Comparison of ENCODE assay signal across 1 cellular context in genomic region chr10:5575482-5576153, GRCh38.
TF ChIP-seq lines count a peak whose summit lies in the region.

No MANE protein-coding gene starts in this region.

TF ChIP-seq in GM23338, 12 proteins besides CTCF, POLR2A, EP300 and RAD21 (continued from another document):
- TF ChIP-seq, protein P1, sequence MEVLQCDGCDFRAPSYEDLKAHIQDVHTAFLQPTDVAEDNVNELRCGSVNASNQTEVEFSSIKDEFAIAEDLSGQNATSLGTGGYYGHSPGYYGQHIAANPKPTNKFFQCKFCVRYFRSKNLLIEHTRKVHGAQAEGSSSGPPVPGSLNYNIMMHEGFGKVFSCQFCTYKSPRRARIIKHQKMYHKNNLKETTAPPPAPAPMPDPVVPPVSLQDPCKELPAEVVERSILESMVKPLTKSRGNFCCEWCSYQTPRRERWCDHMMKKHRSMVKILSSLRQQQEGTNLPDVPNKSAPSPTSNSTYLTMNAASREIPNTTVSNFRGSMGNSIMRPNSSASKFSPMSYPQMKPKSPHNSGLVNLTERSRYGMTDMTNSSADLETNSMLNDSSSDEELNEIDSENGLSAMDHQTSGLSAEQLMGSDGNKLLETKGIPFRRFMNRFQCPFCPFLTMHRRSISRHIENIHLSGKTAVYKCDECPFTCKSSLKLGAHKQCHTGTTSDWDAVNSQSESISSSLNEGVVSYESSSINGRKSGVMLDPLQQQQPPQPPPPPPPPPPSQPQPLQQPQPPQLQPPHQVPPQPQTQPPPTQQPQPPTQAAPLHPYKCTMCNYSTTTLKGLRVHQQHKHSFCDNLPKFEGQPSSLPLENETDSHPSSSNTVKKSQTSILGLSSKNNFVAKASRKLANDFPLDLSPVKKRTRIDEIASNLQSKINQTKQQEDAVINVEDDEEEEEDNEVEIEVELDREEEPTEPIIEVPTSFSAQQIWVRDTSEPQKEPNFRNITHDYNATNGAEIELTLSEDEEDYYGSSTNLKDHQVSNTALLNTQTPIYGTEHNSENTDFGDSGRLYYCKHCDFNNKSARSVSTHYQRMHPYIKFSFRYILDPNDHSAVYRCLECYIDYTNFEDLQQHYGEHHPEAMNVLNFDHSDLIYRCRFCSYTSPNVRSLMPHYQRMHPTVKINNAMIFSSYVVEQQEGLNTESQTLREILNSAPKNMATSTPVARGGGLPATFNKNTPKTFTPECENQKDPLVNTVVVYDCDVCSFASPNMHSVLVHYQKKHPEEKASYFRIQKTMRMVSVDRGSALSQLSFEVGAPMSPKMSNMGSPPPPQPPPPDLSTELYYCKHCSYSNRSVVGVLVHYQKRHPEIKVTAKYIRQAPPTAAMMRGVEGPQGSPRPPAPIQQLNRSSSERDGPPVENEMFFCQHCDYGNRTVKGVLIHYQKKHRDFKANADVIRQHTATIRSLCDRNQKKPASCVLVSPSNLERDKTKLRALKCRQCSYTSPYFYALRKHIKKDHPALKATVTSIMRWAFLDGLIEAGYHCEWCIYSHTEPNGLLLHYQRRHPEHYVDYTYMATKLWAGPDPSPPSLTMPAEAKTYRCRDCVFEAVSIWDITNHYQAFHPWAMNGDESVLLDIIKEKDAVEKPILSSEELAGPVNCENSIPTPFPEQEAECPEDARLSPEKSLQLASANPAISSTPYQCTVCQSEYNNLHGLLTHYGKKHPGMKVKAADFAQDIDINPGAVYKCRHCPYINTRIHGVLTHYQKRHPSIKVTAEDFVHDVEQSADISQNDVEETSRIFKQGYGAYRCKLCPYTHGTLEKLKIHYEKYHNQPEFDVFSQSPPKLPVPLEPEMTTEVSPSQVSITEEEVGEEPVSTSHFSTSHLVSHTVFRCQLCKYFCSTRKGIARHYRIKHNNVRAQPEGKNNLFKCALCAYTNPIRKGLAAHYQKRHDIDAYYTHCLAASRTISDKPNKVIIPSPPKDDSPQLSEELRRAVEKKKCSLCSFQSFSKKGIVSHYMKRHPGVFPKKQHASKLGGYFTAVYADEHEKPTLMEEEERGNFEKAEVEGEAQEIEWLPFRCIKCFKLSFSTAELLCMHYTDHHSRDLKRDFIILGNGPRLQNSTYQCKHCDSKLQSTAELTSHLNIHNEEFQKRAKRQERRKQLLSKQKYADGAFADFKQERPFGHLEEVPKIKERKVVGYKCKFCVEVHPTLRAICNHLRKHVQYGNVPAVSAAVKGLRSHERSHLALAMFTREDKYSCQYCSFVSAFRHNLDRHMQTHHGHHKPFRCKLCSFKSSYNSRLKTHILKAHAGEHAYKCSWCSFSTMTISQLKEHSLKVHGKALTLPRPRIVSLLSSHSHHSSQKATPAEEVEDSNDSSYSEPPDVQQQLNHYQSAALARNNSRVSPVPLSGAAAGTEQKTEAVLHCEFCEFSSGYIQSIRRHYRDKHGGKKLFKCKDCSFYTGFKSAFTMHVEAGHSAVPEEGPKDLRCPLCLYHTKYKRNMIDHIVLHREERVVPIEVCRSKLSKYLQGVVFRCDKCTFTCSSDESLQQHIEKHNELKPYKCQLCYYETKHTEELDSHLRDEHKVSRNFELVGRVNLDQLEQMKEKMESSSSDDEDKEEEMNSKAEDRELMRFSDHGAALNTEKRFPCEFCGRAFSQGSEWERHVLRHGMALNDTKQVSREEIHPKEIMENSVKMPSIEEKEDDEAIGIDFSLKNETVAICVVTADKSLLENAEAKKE (CRISPR knock-in tag; IDR thresholded peaks at IDR 0.05) = no peak
- TF ChIP-seq EZH2 (IDR thresholded peaks at IDR 0.05; ENCODE audit: low read depth, unreplicated experiment) (no peak), ZNF331 (CRISPR knock-in tag; IDR thresholded peaks at IDR 0.05; ENCODE audit: low read depth) (no peak)
TF ChIP-seq in GM23338: peak in this region for 0.
